Comparison of ENCODE assay signal across 9 cellular contexts in genomic region chr11:128039140-128040021, GRCh38.
A peak's percentile ranks its signal among the peaks of the same experiment; 100 is the strongest.
DNase-seq lines count a peak whose midpoint lies in the region; ATAC-seq and TF ChIP-seq lines count a peak whose summit lies in the region.
"Had no signal": no experiment of that assay in that cellular context is flagged by ENCODE, and none has a peak within 500 bp of the region (broad histone marks: within the 10 kb centered on the region; RNA-seq: fewer than 3 reads in every experiment).

No MANE protein-coding gene starts in this region.

- DNase-seq in CD14-positive monocyte (ENCODE audit: low spot score) (peak; percentile 80), choroid plexus epithelial cell (ENCODE audit: low read depth) (peak; percentile 88), psoas muscle (peak; percentile 52 to 72), GM13976 (ENCODE audit: low spot score) (no peak), esophagus squamous epithelium (lab: John Stamatoyannopoulos, UW) (no peak)
- DNase-seq in Jurkat, Clone E6-1 (ENCODE audit: low read depth, low spot score) = peak; percentile 98

- peak; percentile 57 for TF ChIP-seq CTCF in CD14-positive monocyte (IDR thresholded peaks at IDR 0.05)
- no peak for TF ChIP-seq CTCF in choroid plexus epithelial cell (conservative IDR thresholded peaks at IDR 0.05; ENCODE audit: low read depth, low read length)
- TF ChIP-seq CTCF in psoas muscle (IDR thresholded peaks at IDR 0.05) = no peak
- TF ChIP-seq CTCF in GM13976 (IDR thresholded peaks at IDR 0.05; ENCODE audit: borderline replicate concordance, control extremely low read depth, extremely low read depth, insufficient read depth, missing control alignments) = no peak
- TF ChIP-seq CTCF in esophagus squamous epithelium (IDR thresholded peaks at IDR 0.05) = no peak

- H3K36me3 Mint-ChIP-seq in CD14-positive monocyte = no peaks in the 10 kb centered on the region

- H3K4me1 ChIP-seq in psoas muscle (no peaks in the 10 kb centered on the region), esophagus squamous epithelium (peaks cover 0 to 16% (median 0%) of the 10 kb centered on the region in 3 donors)

- H3K9me3 ChIP-seq in psoas muscle = no peaks in the 10 kb centered on the region
- no peaks in the 10 kb centered on the region for H3K9me3 ChIP-seq in esophagus squamous epithelium

- 26 to 46% (median 28%) methylated on average over 8 of the region's 8 CpGs for whole genome bisulfite sequencing in psoas muscle, 3 donors
- 15 to 24% methylated on average over 8 of the region's 8 CpGs for WGBS in esophagus squamous epithelium, 2 donors

- peak overlapping the region; percentile 32 for H3K4me3 ChIP-seq in Jurkat, Clone E6-1 (ENCODE audit: low read length)
- H3K4me3 ChIP-seq in choroid plexus epithelial cell (ENCODE audit: low read depth, low read length) (no peak overlapping the region), psoas muscle (no peak overlapping the region), esophagus squamous epithelium (no peak overlapping the region)

- H3K27me3 ChIP-seq in psoas muscle (ENCODE audit: insufficient read depth in 3 of 3, low read length in 2 of 3) (peaks cover 0 to 6% (median 0%) of the 10 kb centered on the region in 3 donors), esophagus squamous epithelium (peaks cover 0 to 24% (median 0%) of the 10 kb centered on the region in 4 donors)

- ATAC-seq in GM21423 (IDR thresholded peaks at IDR 0.05; ENCODE audit: unreplicated experiment) = peak; percentile 97
- ATAC-seq in activated CD4-positive, CD25-positive, alpha-beta regulatory T cell treated with anti-CD3 and anti-CD28 coated beads, Interleukin-2, amount 50 U/mL, for 24 hours = peak; percentile 92 to 95
- ATAC-seq in psoas muscle = peak; percentile 60 to 86 (median 78)
- ATAC-seq: HCT116 had no signal

- TF ChIP-seq POLR2A in esophagus squamous epithelium (IDR thresholded peaks at IDR 0.05) = no peak

- peak overlapping the region; percentile 90 to 98 (median 95) for H3K27ac Mint-ChIP-seq in CD14-positive monocyte

- peaks cover 52% of the 10 kb centered on the region for H3K4me1 Mint-ChIP-seq in CD14-positive monocyte

- intact Hi-C loops in CD14-positive monocyte (cut with micrococcal nuclease) (loop anchor here in 1 of 2 donors (10.0 kb wide), 1 partner anchor 795 kb away; no protein-coding TSS in a partner anchor), psoas muscle (cut with DNase I) (loop anchor here (10.0 kb wide), 3 partner anchors 595 to 915 kb away; no protein-coding TSS in a partner anchor), esophagus squamous epithelium (cut with DNase I) (no loop called here)

- peak overlapping the region; percentile 9 to 65 for H3K4me3 Mint-ChIP-seq in CD14-positive monocyte

- in situ Hi-C loops in GM13976 (cut with MboI; ENCODE audit: low sequenced_read_pairs, unreplicated experiment) = loop anchor here (10.0 to 25.0 kb wide), 3 partner anchors 125 to 815 kb away; no protein-coding TSS in a partner anchor

- no peaks in the 10 kb centered on the region for H3K36me3 ChIP-seq in psoas muscle (ENCODE audit: insufficient read depth in 1 of 2, low read depth in 1 of 2)
- H3K36me3 ChIP-seq in esophagus squamous epithelium = no peaks in the 10 kb centered on the region

- H3K27ac ChIP-seq in psoas muscle (no peak overlapping the region), esophagus squamous epithelium (peak overlapping the region in 1 of 4 donors; percentile 24)

- H3K27me3 Mint-ChIP-seq in CD14-positive monocyte (ENCODE audit: low read depth in 3 of 3) = peaks cover 0 to 1% (median 0%) of the 10 kb centered on the region in 3 donors

- peaks cover 0 to 4% (median 0%) of the 10 kb centered on the region in 7 donors for H3K9me3 Mint-ChIP-seq in CD14-positive monocyte

Comparison
In these comparisons a context has a peak if more than half of its experiments do, and no peak if none do; other contexts are left out.
1. DNase-seq: peak in CD14-positive monocyte (single experiment), Jurkat, Clone E6-1 (single experiment), choroid plexus epithelial cell (single experiment) and psoas muscle (2 of 2); none in GM13976 (single experiment) and esophagus squamous epithelium (single experiment).
2. Peak in every context shown above with its lines, with median percentiles within 50 percentile points of each other: ATAC-seq.